8 cellular contexts compared by ENCODE assay signal in genomic region chr6:63272397-63272796, GRCh38. TPM values are rescaled to one million over a fixed set of nuclear protein-coding genes. Genes with fewer than 3 reads are reported as not detected.
A peak's percentile ranks its signal among the peaks of the same experiment; 100 is the strongest.
DNase-seq lines count a peak whose midpoint lies in the region; ATAC-seq, FAIRE-seq and TF ChIP-seq lines count a peak whose summit lies in the region.

No MANE protein-coding gene starts in this region.

- no peak overlapping the region for H3K27ac ChIP-seq in uterus

- H3K27me3 Mint-ChIP-seq in nephron progenitor cell (ENCODE audit: low read depth, poor library complexity): no peaks in the 10 kb centered on the region
- H3K27me3 Mint-ChIP-seq in T-helper 17 cell: no peaks in the 10 kb centered on the region

- H3K4me1 Mint-ChIP-seq in nephron progenitor cell (no peaks in the 10 kb centered on the region), T-helper 17 cell (no peaks in the 10 kb centered on the region)

- H3K27me3 ChIP-seq in bronchial epithelial cell (ENCODE audit: control insufficient read depth, insufficient read depth, low read length) (no peaks in the 10 kb centered on the region), uterus (no peaks in the 10 kb centered on the region)

- no peak overlapping the region for H3K4me3 Mint-ChIP-seq in nephron progenitor cell
- H3K4me3 Mint-ChIP-seq in T-helper 17 cell: no peak overlapping the region

- H3K4me3 ChIP-seq in bronchial epithelial cell (ENCODE audit: low read depth, low read length): no peak overlapping the region
- no peak overlapping the region for H3K4me3 ChIP-seq in uterus

- H3K9me3 ChIP-seq in T-helper 17 cell (ENCODE audit: control insufficient read depth, low read length, poor library complexity, severe bottlenecking): no peaks in the 10 kb centered on the region
- H3K9me3 ChIP-seq in uterus: no peaks in the 10 kb centered on the region

- DNase-seq in GM13977 (ENCODE audit: low spot score) (peak; percentile 47), NCI-H1694 treated with DMSO at 0.1 percent for 48 hours (lab: John Stamatoyannopoulos, UW) (peak; percentile 2), bronchial epithelial cell (ENCODE audit: low read depth) (peak; percentile 29), nephron progenitor cell (no peak), T-helper 17 cell (no peak), uterus (no peak), amniotic stem cell (lab: John Stamatoyannopoulos, UW) (no peak)

- no peak for TF ChIP-seq POLR2A in uterus (IDR thresholded peaks at IDR 0.05)

- peaks cover 3% of the 10 kb centered on the region for H3K9me3 Mint-ChIP-seq in nephron progenitor cell

- in situ Hi-C loops in GM13977 (cut with MboI; ENCODE audit: low pct_unique_long_range_greater_than_20kb, low sequenced_read_pairs, unreplicated experiment): loop anchor here (25.0 kb wide), 1 partner anchor 210 kb away; no protein-coding TSS in a partner anchor

- no peaks in the 10 kb centered on the region for H3K4me1 ChIP-seq in uterus

- FAIRE-seq in bronchial epithelial cell (lab: Jason Lieb, UNC): no peak

- H3K36me3 Mint-ChIP-seq in nephron progenitor cell (ENCODE audit: low read depth) (no peaks in the 10 kb centered on the region), T-helper 17 cell (ENCODE audit: low read depth) (no peaks in the 10 kb centered on the region)

- no peaks in the 10 kb centered on the region for H3K36me3 ChIP-seq in bronchial epithelial cell (ENCODE audit: control insufficient read depth, insufficient read depth, low read length)
- no peaks in the 10 kb centered on the region for H3K36me3 ChIP-seq in uterus

- intact Hi-C loops in uterus (cut with DNase I; ENCODE audit: low total_unique reads): no loop called here

- H3K27ac Mint-ChIP-seq in nephron progenitor cell: no peak overlapping the region
- H3K27ac Mint-ChIP-seq in T-helper 17 cell: no peak overlapping the region

- ATAC-seq in T-helper 17 cell (no peak), GM18861 (IDR thresholded peaks at IDR 0.05; ENCODE audit: unreplicated experiment) (no peak)

- TF ChIP-seq CTCF in GM13977 (IDR thresholded peaks at IDR 0.05; ENCODE audit: extremely low read depth, insufficient read depth, missing control alignments): peak; percentile 48
- peak; percentile 5 for TF ChIP-seq CTCF in bronchial epithelial cell (IDR thresholded peaks at IDR 0.05; ENCODE audit: insufficient read depth, low read length, severe bottlenecking)
- peak; percentile 53 for TF ChIP-seq CTCF in nephron progenitor cell (IDR thresholded peaks at IDR 0.05)
- peak in 1 of 4 experiments; percentile 13 for TF ChIP-seq CTCF in uterus (IDR thresholded peaks at IDR 0.05)

RNA-seq across cellular contexts. Expression of gene LGSN, which starts 47.4 kb away (rescaled TPM):
- total RNA-seq in bronchial epithelial cell (under 0.01 TPM in 2 replicates), T-helper 17 cell (not detected), uterus (under 1 TPM in 1 of 4 donors, not detected in 3; 0.41 TPM)

Comparison
In these comparisons a context has a peak if more than half of its experiments do, and no peak if none do; other contexts are left out.
1. DNase-seq: peak in GM13977 (single experiment), NCI-H1694 treated with DMSO at 0.1 percent for 48 hours (single experiment) and bronchial epithelial cell (single experiment); none in nephron progenitor cell (single experiment), T-helper 17 cell (0 of 3), uterus (0 of 2) and amniotic stem cell (single experiment).